Comparison of ENCODE assay signal across 12 cellular contexts in genomic region chr7:1596181-1597043, GRCh38. TPM values are rescaled to one million over a fixed set of nuclear protein-coding genes. Genes with fewer than 3 reads are reported as not detected.
DNase-seq lines count a peak whose midpoint lies in the region; ATAC-seq and TF ChIP-seq lines count a peak whose summit lies in the region.
"Had no signal": no experiment of that assay in that cellular context is flagged by ENCODE, and none has a peak within 500 bp of the region (broad histone marks: within the 10 kb centered on the region; RNA-seq: fewer than 3 reads in every experiment).

No MANE protein-coding gene starts in this region.

- no peak overlapping the region for H3K4me3 Mint-ChIP-seq in nephron progenitor cell
- H3K4me3 Mint-ChIP-seq in natural killer cell treated with Interleukin-12 subunit alpha and Interleukin-12 subunit beta and Interleukin-15 and Interleukin-18, amount 100 ng/mL, for 72 hours: no peak overlapping the region
- H3K4me3 Mint-ChIP-seq: CD4-positive, CD25-positive, alpha-beta regulatory T cell had no signal

- intact Hi-C loops in Right ventricle myocardium inferior (cut with DNase I) (no loop called here), heart right ventricle (cut with DNase I) (loop anchor here in 1 of 10 donors (10.0 kb wide), 1 partner anchor 168 kb away; no protein-coding TSS in a partner anchor)

- H3K27me3 Mint-ChIP-seq in nephron progenitor cell (ENCODE audit: low read depth, poor library complexity): peaks cover 14% of the 10 kb centered on the region
- peaks cover 29 to 33% of the 10 kb centered on the region in 2 donors for H3K27me3 Mint-ChIP-seq in natural killer cell treated with Interleukin-12 subunit alpha and Interleukin-12 subunit beta and Interleukin-15 and Interleukin-18, amount 100 ng/mL, for 72 hours

- no peak overlapping the region for H3K27ac ChIP-seq in heart right ventricle
- H3K27ac ChIP-seq: BLaER1 treated with 17β-estradiol and CSF1 and Interleukin-3, amounts not matched to agents 10 nM and 100 nM; GM23248 had no signal

- TF ChIP-seq CTCF in heart right ventricle (IDR thresholded peaks at IDR 0.05): no peak
- no peak for TF ChIP-seq CTCF in nephron progenitor cell (IDR thresholded peaks at IDR 0.05)

- no peaks in the 10 kb centered on the region for H3K36me3 ChIP-seq in heart right ventricle
- H3K36me3 ChIP-seq: BLaER1 treated with 17β-estradiol and CSF1 and Interleukin-3, amounts not matched to agents 10 nM and 100 nM had no signal

- H3K4me1 ChIP-seq in heart right ventricle: peaks cover 0 to 10% (median 0%) of the 10 kb centered on the region in 9 donors

- H3K36me3 Mint-ChIP-seq in nephron progenitor cell (ENCODE audit: low read depth): no peaks in the 10 kb centered on the region
- no peaks in the 10 kb centered on the region for H3K36me3 Mint-ChIP-seq in natural killer cell treated with Interleukin-12 subunit alpha and Interleukin-12 subunit beta and Interleukin-15 and Interleukin-18, amount 100 ng/mL, for 72 hours
- H3K36me3 Mint-ChIP-seq: CD4-positive, CD25-positive, alpha-beta regulatory T cell had no signal

- no peak for ATAC-seq in Right ventricle myocardium inferior
- no peak for ATAC-seq in heart right ventricle
- no peak for ATAC-seq in SK-N-SH treated with all-trans-retinoic acid at 6 μM for 48 hours
- no peak for ATAC-seq in natural killer cell treated with Interleukin-12 subunit alpha and Interleukin-12 subunit beta and Interleukin-15 and Interleukin-18, amount 100 ng/mL, for 72 hours

- WGBS in heart right ventricle, 2 donors: 69 to 70% methylated on average over 39 of the region's 39 CpGs

- no peak overlapping the region for H3K4me3 ChIP-seq in heart right ventricle
- H3K4me3 ChIP-seq: BLaER1 treated with 17β-estradiol and CSF1 and Interleukin-3, amounts not matched to agents 10 nM and 100 nM; GM23248 had no signal

- peak; percentile 23 for DNase-seq in Right ventricle myocardium inferior (ENCODE audit: missing footprints)
- DNase-seq in heart right ventricle: no peak
- no peak for DNase-seq in nephron progenitor cell
- no peak for DNase-seq in natural killer cell treated with Interleukin-12 subunit alpha and Interleukin-12 subunit beta and Interleukin-15 and Interleukin-18, amount 100 ng/mL, for 72 hours (ENCODE audit: low spot score)
- DNase-seq in HCEC 1CT: no peak
- DNase-seq in amniotic stem cell (lab: John Stamatoyannopoulos, UW): no peak
- DNase-seq: 8988T; CD4-positive, CD25-positive, alpha-beta regulatory T cell; DMS 273 treated with DMSO at 0.1 percent for 48 hours; GM23248 had no signal

- peak overlapping the region; percentile 61 for H3K27ac Mint-ChIP-seq in nephron progenitor cell
- no peak overlapping the region for H3K27ac Mint-ChIP-seq in natural killer cell treated with Interleukin-12 subunit alpha and Interleukin-12 subunit beta and Interleukin-15 and Interleukin-18, amount 100 ng/mL, for 72 hours
- H3K27ac Mint-ChIP-seq: CD4-positive, CD25-positive, alpha-beta regulatory T cell had no signal

- H3K9me3 Mint-ChIP-seq in nephron progenitor cell: no peaks in the 10 kb centered on the region
- no peaks in the 10 kb centered on the region for H3K9me3 Mint-ChIP-seq in natural killer cell treated with Interleukin-12 subunit alpha and Interleukin-12 subunit beta and Interleukin-15 and Interleukin-18, amount 100 ng/mL, for 72 hours

- no peaks in the 10 kb centered on the region for H3K9me3 ChIP-seq in heart right ventricle

- peaks cover 20% of the 10 kb centered on the region for H3K4me1 Mint-ChIP-seq in nephron progenitor cell
- H3K4me1 Mint-ChIP-seq in natural killer cell treated with Interleukin-12 subunit alpha and Interleukin-12 subunit beta and Interleukin-15 and Interleukin-18, amount 100 ng/mL, for 72 hours (ENCODE audit: low read depth in 2 of 2): peaks cover 0 to 2% of the 10 kb centered on the region in 2 donors

- peaks cover 0 to 58% (median 45%) of the 10 kb centered on the region in 7 donors for H3K27me3 ChIP-seq in heart right ventricle

TF ChIP-seq in SK-N-SH treated with all-trans-retinoic acid at 6 μM for 48 hours, 23 proteins besides CTCF, POLR2A, EP300 and RAD21:
- no peak for TF ChIP-seq OSR1 (CRISPR knock-in tag; IDR thresholded peaks at IDR 0.05)
- TF ChIP-seq ZC3H10 (CRISPR knock-in tag; IDR thresholded peaks at IDR 0.05): no peak
- TF ChIP-seq TSHZ2 (CRISPR knock-in tag; IDR thresholded peaks at IDR 0.05): peak; percentile 49; the same call in 1 of the 2 replicates

RNA-seq across cellular contexts. Expression of gene PSMG3, which starts 26.6 kb away (rescaled TPM):
- total RNA-seq in Right ventricle myocardium inferior (13.3 TPM), heart right ventricle (10 to 100 TPM in 8 of 10 donors, 1 to 10 TPM in 2; 7.3 to 14.1 (median 11.1) TPM)
- 10 to 100 TPM; 44.6 to 45.7 TPM for polyA plus RNA-seq in heart right ventricle
- 10 to 100 TPM; 23.2 to 69.1 TPM for total RNA-seq in natural killer cell treated with Interleukin-12 subunit alpha and Interleukin-12 subunit beta and Interleukin-15 and Interleukin-18, amount 100 ng/mL, for 72 hours

RNA-seq across cellular contexts. Expression of gene TMEM184A, which starts 40.4 kb away (rescaled TPM):
- 0.32 TPM for total RNA-seq in Right ventricle myocardium inferior
- under 1 TPM; 0.09 to 0.85 (median 0.51) TPM for total RNA-seq in heart right ventricle
- polyA plus RNA-seq in heart right ventricle: 1 to 10 TPM in 1 of 2 donors, under 1 TPM in 1; 0.45 to 1.2 TPM
- total RNA-seq in natural killer cell treated with Interleukin-12 subunit alpha and Interleukin-12 subunit beta and Interleukin-15 and Interleukin-18, amount 100 ng/mL, for 72 hours: not detected
- total RNA-seq: CD4-positive, CD25-positive, alpha-beta regulatory T cell; GM23248 had no signal
- polyA plus RNA-seq: GM23248 had no signal
